Comparison of ENCODE assay signal across 8 cellular contexts in genomic region chr9:136372561-136373299, GRCh38. TPM values are rescaled to one million over a fixed set of nuclear protein-coding genes. Genes with fewer than 3 reads are reported as not detected.
A peak's percentile ranks its signal among the peaks of the same experiment; 100 is the strongest.
DNase-seq lines count a peak whose midpoint lies in the region; ATAC-seq, FAIRE-seq and TF ChIP-seq lines count a peak whose summit lies in the region.

No MANE protein-coding gene starts in this region.

- no peak for TF ChIP-seq POLR2A in H54 (IDR thresholded peaks at IDR 0.05; ENCODE audit: low read depth, low read length)

- peak overlapping the region; percentile 16 for H3K27ac Mint-ChIP-seq in T-helper 17 cell

- ATAC-seq in T-helper 17 cell = no peak
- peak; percentile 44 to 83 (median 70) for ATAC-seq in pancreas

- H3K9me3 ChIP-seq in T-helper 17 cell (ENCODE audit: control insufficient read depth, low read length, poor library complexity, severe bottlenecking) = no peaks in the 10 kb centered on the region
- no peaks in the 10 kb centered on the region for H3K9me3 ChIP-seq in pancreas

- no peaks in the 10 kb centered on the region for H3K36me3 ChIP-seq in pancreas

- H3K4me1 ChIP-seq in pancreas = peaks cover 0 to 10% (median 4%) of the 10 kb centered on the region in 3 donors

- DNase-seq in AG08395 (ENCODE audit: low spot score) (peak; percentile 79), H54 (ENCODE audit: insufficient read length, low spot score) (peak; percentile 68), T-helper 17 cell (no peak), fibroblast of the conjunctiva (ENCODE audit: low read depth) (peak; percentile 74), pancreas (peak in 4 of 6 donors; percentile 52 to 64 (median 58)), NCI-H510A treated with DMSO at 0.1 percent for 48 hours (lab: John Stamatoyannopoulos, UW) (no peak), D341Med (ENCODE audit: low spot score) (no peak)
- DNase-seq in activated CD8-positive, alpha-beta memory T cell treated with anti-CD3 and anti-CD28 coated beads, Interleukin-2, amount 50 U/mL, for 4 hours = no peak

- intact Hi-C loops in pancreas (cut with DNase I) = no loop called here

- FAIRE-seq in H54 (lab: Jason Lieb, UNC) (no peak), pancreas (lab: Jason Lieb, UNC) (no peak)

- H3K4me3 ChIP-seq in pancreas = peak overlapping the region in 1 of 4 donors; percentile 29

- H3K27me3 ChIP-seq in pancreas = no peaks in the 10 kb centered on the region

- no peaks in the 10 kb centered on the region for H3K36me3 Mint-ChIP-seq in T-helper 17 cell (ENCODE audit: low read depth)

- WGBS in pancreas, 2 donors = 51 to 57% methylated on average over 20 to 21 of the region's 21 CpGs

- no peaks in the 10 kb centered on the region for H3K27me3 Mint-ChIP-seq in T-helper 17 cell

- H3K4me3 Mint-ChIP-seq in T-helper 17 cell = peak overlapping the region; percentile 31

- no peak for TF ChIP-seq CTCF in pancreas (IDR thresholded peaks at IDR 0.05)

- H3K27ac ChIP-seq in pancreas = peak overlapping the region in 2 of 4 donors; percentile 37 to 39

- no peaks in the 10 kb centered on the region for H3K4me1 Mint-ChIP-seq in T-helper 17 cell

RNA-seq across cellular contexts. Expression of gene CARD9, which starts 0.7 kb away (rescaled TPM):
- 1 to 10 TPM in 1 of 2 donors, under 1 TPM in 1; 0.86 to 1.9 TPM for total RNA-seq in T-helper 17 cell
- 1 to 10 TPM in 2 of 6 donors, under 1 TPM in 4; 0.23 to 5.1 (median 0.86) TPM for total RNA-seq in pancreas
- polyA plus RNA-seq in pancreas = 1 to 10 TPM; 1.3 to 2.9 TPM

RNA-seq across cellular contexts. Expression of gene DNLZ, which starts 9.2 kb away (rescaled TPM):
- 10 to 100 TPM; 19.3 to 28.6 TPM for total RNA-seq in T-helper 17 cell
- 10 to 100 TPM; 10.1 to 26.8 (median 14.4) TPM for total RNA-seq in pancreas
- polyA plus RNA-seq in pancreas = 10 to 100 TPM; 14.1 to 19.4 TPM

RNA-seq across cellular contexts. Expression of gene SNAPC4, which starts 27.2 kb away (rescaled TPM):
- 10 to 100 TPM; 10.6 to 11.0 TPM for total RNA-seq in T-helper 17 cell
- total RNA-seq in pancreas = 1 to 10 TPM; 3.8 to 6.4 (median 4.7) TPM
- polyA plus RNA-seq in pancreas = 10 to 100 TPM; 18.1 to 22.0 TPM

RNA-seq across cellular contexts. Expression of gene ENTR1, which starts 37.7 kb away (rescaled TPM):
- total RNA-seq in T-helper 17 cell (10 to 100 TPM; 46.5 to 51.8 TPM), pancreas (10 to 100 TPM; 13.8 to 29.1 (median 20.4) TPM)
- polyA plus RNA-seq in pancreas = 10 to 100 TPM; 34.9 to 36.6 TPM

RNA-seq across cellular contexts. Expression of gene PMPCA, which starts 37.7 kb away (rescaled TPM):
- 10 to 100 TPM; 62.2 to 80.3 TPM for total RNA-seq in T-helper 17 cell
- total RNA-seq in pancreas = 10 to 100 TPM; 16.3 to 23.7 (median 17.4) TPM
- 10 to 100 TPM; 43.0 to 51.4 TPM for polyA plus RNA-seq in pancreas

Comparison
In these comparisons a context has a peak if more than half of its experiments do, and no peak if none do; other contexts are left out.
1. DNase-seq: peak in AG08395 (single experiment), H54 (single experiment), fibroblast of the conjunctiva (single experiment) and pancreas (4 of 6); none in T-helper 17 cell (0 of 3), NCI-H510A treated with DMSO at 0.1 percent for 48 hours (single experiment), D341Med (single experiment) and activated CD8-positive, alpha-beta memory T cell treated with anti-CD3 and anti-CD28 coated beads, Interleukin-2, amount 50 U/mL, for 4 hours (single experiment).